Comparison of ENCODE assay signal across 35 cellular contexts in the genomic region with DNA sequence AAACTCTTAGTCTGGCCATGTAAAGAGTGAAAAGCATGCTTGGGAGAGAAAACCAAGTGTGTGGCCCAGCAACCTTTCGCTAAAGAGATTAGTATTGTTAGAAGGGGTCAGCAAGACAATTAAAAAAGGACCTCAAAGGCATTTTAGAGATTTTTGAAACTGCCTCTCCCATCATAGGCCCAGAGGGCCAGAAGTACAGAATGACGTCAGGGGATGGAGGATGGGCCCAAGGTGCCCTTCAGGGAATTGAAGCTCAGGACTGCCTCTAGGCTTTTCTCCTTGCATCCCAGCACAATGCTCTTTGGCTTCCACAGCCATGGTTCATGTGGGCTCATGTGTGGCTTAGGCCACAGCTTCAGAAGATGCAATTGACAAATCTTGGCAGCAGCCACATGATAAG.
"Had no signal": no experiment of that assay in that cellular context is flagged by ENCODE, and none has a peak within 500 bp of the region (broad histone marks: within the 10 kb centered on the region; RNA-seq: fewer than 3 reads in every experiment).

No MANE protein-coding gene starts in this region.

- H3K36me3 ChIP-seq: adrenal gland, brain microvascular endothelial cell, breast epithelium had no signal

- H3K36me3 Mint-ChIP-seq: activated naive CD4-positive, alpha-beta T cell treated with anti-CD3 and anti-CD28 coated beads, Interleukin-2, amount 50 U/mL, for 72 hours; activated naive CD8-positive, alpha-beta T cell treated with anti-CD3 and anti-CD28 coated beads for 36 hours had no signal

- H3K4me3 ChIP-seq: adrenal gland, body of pancreas, breast epithelium had no signal

- H3K9me3 ChIP-seq: adrenal gland, body of pancreas had no signal

- H3K27ac Mint-ChIP-seq: activated B cell treated with CpG ODN at 0.5 μM for 24 hours; activated CD4-positive, alpha-beta T cell treated with anti-CD3 and anti-CD28 coated beads, Interleukin-2, amount 10 ng/mL, durations not matched to agents 7 days and 5 days; activated CD8-positive, alpha-beta T cell treated with anti-CD3 and anti-CD28 coated beads for 36 hours; activated naive CD4-positive, alpha-beta T cell treated with anti-CD3 and anti-CD28 coated beads for 36 hours; activated naive CD4-positive, alpha-beta T cell treated with anti-CD3 and anti-CD28 coated beads, Interleukin-2, amount 50 U/mL, for 72 hours; activated naive CD8-positive, alpha-beta T cell treated with anti-CD3 and anti-CD28 coated beads for 36 hours; activated T-cell treated with anti-CD3 and anti-CD28 coated beads, Interleukin-2, amount 50 U/mL, for 72 hours; activated T-helper 1 cell treated with anti-CD3 and anti-CD28 coated beads, Interleukin-12 subunit alpha, Interleukin-12 subunit beta, Interleukin-2, Interleukin-4 antibody, amounts not matched to agents 30 ng/mL and 10 ng/mL and 1 ng/mL, durations not matched to agents 14 hours and 24 hours and 36 hours; activated T-helper 17 cell treated with anti-CD3 and anti-CD28 coated beads, Interleukin-2, amount 50 U/mL, for 72 hours; T-helper 1 cell treated with Interleukin-12 subunit alpha and Interleukin-12 subunit beta and Interleukin-4 antibody, amounts not matched to agents 30 μg/mL and 1 μg/mL, for 36 hours; T-helper 2 cell treated with Interferon-gamma antibody and Interleukin-4, amounts not matched to agents 5 μg/mL and 100 μg/mL, for 36 hours had no signal

- H3K4me1 Mint-ChIP-seq: activated B cell treated with CpG ODN at 0.5 μM for 24 hours; activated CD4-positive, alpha-beta T cell treated with anti-CD3 and anti-CD28 coated beads, Interleukin-2, amount 10 ng/mL, durations not matched to agents 7 days and 5 days; activated naive CD8-positive, alpha-beta T cell treated with anti-CD3 and anti-CD28 coated beads for 36 hours; activated T-helper 17 cell treated with anti-CD3 and anti-CD28 coated beads, Interleukin-2, amount 50 U/mL, for 72 hours had no signal

- H3K9me3 Mint-ChIP-seq: activated B cell treated with CpG ODN at 0.5 μM for 24 hours; activated CD4-positive, alpha-beta T cell treated with anti-CD3 and anti-CD28 coated beads, Interleukin-2, amount 10 ng/mL, durations not matched to agents 7 days and 5 days; activated CD8-positive, alpha-beta T cell treated with anti-CD3 and anti-CD28 coated beads for 36 hours; activated naive CD8-positive, alpha-beta T cell treated with anti-CD3 and anti-CD28 coated beads for 36 hours; activated T-cell treated with anti-CD3 and anti-CD28 coated beads, Interleukin-2, amount 50 U/mL, for 4 hours; activated T-cell treated with anti-CD3 and anti-CD28 coated beads, Interleukin-2, amount 50 U/mL, for 72 hours; activated T-helper 1 cell treated with anti-CD3 and anti-CD28 coated beads, Interleukin-12 subunit alpha, Interleukin-12 subunit beta, Interleukin-2, Interleukin-4 antibody, amounts not matched to agents 30 ng/mL and 10 ng/mL and 1 ng/mL, durations not matched to agents 14 hours and 24 hours and 36 hours; T-helper 1 cell treated with Interleukin-12 subunit alpha and Interleukin-12 subunit beta and Interleukin-4 antibody, amounts not matched to agents 30 μg/mL and 1 μg/mL, for 36 hours; T-helper 2 cell treated with Interferon-gamma antibody and Interleukin-4, amounts not matched to agents 5 μg/mL and 100 μg/mL, for 36 hours had no signal

- ATAC-seq: activated CD8-positive, alpha-beta T cell treated with anti-CD3 and anti-CD28 coated beads for 36 hours; activated naive CD4-positive, alpha-beta T cell treated with anti-CD3 and anti-CD28 coated beads, Interleukin-2, amount 50 U/mL, for 72 hours; activated T-cell treated with anti-CD3 and anti-CD28 coated beads, Interleukin-2, amount 50 U/mL, for 72 hours; activated T-helper 17 cell treated with anti-CD3 and anti-CD28 coated beads, Interleukin-2, amount 50 U/mL, for 72 hours; body of pancreas had no signal

- H3K27me3 Mint-ChIP-seq: activated B cell treated with CpG ODN at 0.5 μM for 24 hours; activated CD4-positive, alpha-beta T cell treated with anti-CD3 and anti-CD28 coated beads, Interleukin-2, amount 10 ng/mL, durations not matched to agents 7 days and 5 days; activated CD8-positive, alpha-beta T cell treated with anti-CD3 and anti-CD28 coated beads for 36 hours; activated naive CD8-positive, alpha-beta T cell treated with anti-CD3 and anti-CD28 coated beads for 36 hours; activated T-helper 17 cell treated with anti-CD3 and anti-CD28 coated beads, Interleukin-2, amount 50 U/mL, for 72 hours had no signal

- H3K27ac ChIP-seq: adrenal gland, body of pancreas, brain microvascular endothelial cell, breast epithelium, VCaP had no signal

- DNase-seq: activated B cell treated with CpG ODN at 0.5 μM for 24 hours; activated CD4-positive, alpha-beta T cell treated with anti-CD3 and anti-CD28 coated beads for 4 hours; activated CD4-positive, alpha-beta T cell treated with anti-CD3 and anti-CD28 coated beads, Interleukin-2, amount 10 ng/mL, durations not matched to agents 7 days and 5 days; activated CD4-positive, alpha-beta T cell treated with anti-CD3 and anti-CD28 coated beads, Interleukin-2, amount 50 U/mL, for 48 hours; activated CD4-positive, CD25-positive, alpha-beta regulatory T cell treated with anti-CD3 and anti-CD28 coated beads, Interleukin-2, amount 50 U/mL, for 72 hours; activated CD8-positive, alpha-beta memory T cell treated with anti-CD3 and anti-CD28 coated beads, Interleukin-2, amount 50 U/mL, for 4 hours; activated CD8-positive, alpha-beta T cell treated with anti-CD3 and anti-CD28 coated beads for 36 hours; activated effector memory CD4-positive, alpha-beta T cell treated with anti-CD3 and anti-CD28 coated beads, Interleukin-2, amount 50 U/mL, for 16 hours; activated gamma-delta T cell treated with Interleukin-2 at 50 U/mL for 16 hours; activated naive CD4-positive, alpha-beta T cell; activated naive CD4-positive, alpha-beta T cell treated with anti-CD3 and anti-CD28 coated beads for 36 hours; activated naive CD4-positive, alpha-beta T cell treated with anti-CD3 and anti-CD28 coated beads, Interleukin-2, amount 50 U/mL, for 16 hours; activated naive CD8-positive, alpha-beta T cell treated with anti-CD3 and anti-CD28 coated beads for 36 hours; activated T-cell treated with anti-CD3 and anti-CD28 coated beads for 4 hours; activated T-cell treated with anti-CD3 and anti-CD28 coated beads, Interleukin-2, amount 50 U/mL, for 1 hour; activated T-cell treated with anti-CD3 and anti-CD28 coated beads, Interleukin-2, amount 50 U/mL, for 4 hours; activated T-cell treated with anti-CD3 and anti-CD28 coated beads, Interleukin-2, amount 50 U/mL, for 72 hours; adrenal gland; amniotic stem cell; aorta; body of pancreas; brain microvascular endothelial cell; central memory CD4-positive, alpha-beta T cell; T-helper 1 cell; T-helper 2 cell; T-helper 9 cell had no signal

- H3K27me3 ChIP-seq: adrenal gland, body of pancreas, brain microvascular endothelial cell, breast epithelium had no signal

- FAIRE-seq: astrocyte, TTC549 had no signal

- H3K4me1 ChIP-seq: adrenal gland, body of pancreas, breast epithelium had no signal

- H3K4me3 Mint-ChIP-seq: activated B cell treated with CpG ODN at 0.5 μM for 24 hours; activated CD4-positive, alpha-beta T cell treated with anti-CD3 and anti-CD28 coated beads, Interleukin-2, amount 10 ng/mL, durations not matched to agents 7 days and 5 days; activated CD8-positive, alpha-beta T cell treated with anti-CD3 and anti-CD28 coated beads for 36 hours; activated naive CD4-positive, alpha-beta T cell treated with anti-CD3 and anti-CD28 coated beads for 36 hours; activated naive CD8-positive, alpha-beta T cell treated with anti-CD3 and anti-CD28 coated beads for 36 hours; activated T-cell treated with anti-CD3 and anti-CD28 coated beads, Interleukin-2, amount 50 U/mL, for 4 hours; activated T-cell treated with anti-CD3 and anti-CD28 coated beads, Interleukin-2, amount 50 U/mL, for 72 hours; activated T-helper 1 cell treated with anti-CD3 and anti-CD28 coated beads, Interleukin-12 subunit alpha, Interleukin-12 subunit beta, Interleukin-2, Interleukin-4 antibody, amounts not matched to agents 30 ng/mL and 10 ng/mL and 1 ng/mL, durations not matched to agents 14 hours and 24 hours and 36 hours; activated T-helper 17 cell treated with anti-CD3 and anti-CD28 coated beads, Interleukin-2, amount 50 U/mL, for 72 hours; T-helper 1 cell treated with Interleukin-12 subunit alpha and Interleukin-12 subunit beta and Interleukin-4 antibody, amounts not matched to agents 30 μg/mL and 1 μg/mL, for 36 hours; T-helper 2 cell treated with Interferon-gamma antibody and Interleukin-4, amounts not matched to agents 5 μg/mL and 100 μg/mL, for 36 hours had no signal
